In the genomic region with DNA sequence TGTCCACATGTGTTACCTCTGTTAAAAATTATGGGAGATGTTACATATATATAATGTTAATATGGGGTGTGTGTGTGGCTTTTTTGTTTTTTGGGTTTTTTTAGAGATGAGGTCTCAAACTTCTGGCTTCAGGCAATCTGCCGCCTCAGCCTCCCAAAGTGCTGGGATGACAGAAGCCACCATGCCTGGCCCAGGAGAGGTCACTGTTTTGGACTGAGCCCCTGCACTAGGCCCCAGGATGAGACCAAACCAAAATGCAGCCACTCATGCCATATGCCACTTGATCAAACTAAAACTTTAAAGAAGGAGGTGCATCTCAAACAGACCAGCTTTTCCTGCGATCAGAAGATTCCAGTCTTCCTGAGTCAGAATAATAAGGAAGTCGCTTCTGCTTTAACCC, we compare ENCODE assay signal across 20 cellular contexts.
"Had no signal": no experiment of that assay in that cellular context is flagged by ENCODE, and none has a peak within 500 bp of the region (broad histone marks: within the 10 kb centered on the region; RNA-seq: fewer than 3 reads in every experiment).

No MANE protein-coding gene starts in this region.

- H3K36me3 ChIP-seq: uterus had no signal

- DNase-seq: activated B cell treated with CpG ODN at 0.5 μM for 24 hours; activated CD4-positive, alpha-beta T cell treated with anti-CD3 and anti-CD28 coated beads, Interleukin-2, amount 10 ng/mL, durations not matched to agents 7 days and 5 days; activated gamma-delta T cell treated with Interleukin-2 at 50 U/mL for 16 hours; activated naive CD8-positive, alpha-beta T cell treated with anti-CD3 and anti-CD28 coated beads, Interleukin-2, amount 10 ng/mL, durations not matched to agents 7 days and 5 days; activated T-cell treated with anti-CD3 and anti-CD28 coated beads, Interleukin-2, amount 50 U/mL, for 48 hours; colonic mucosa; effector CD4-positive, alpha-beta T cell; kidney glomerular epithelial cell; lower lobe of right lung; midbrain; naive B cell; occipital lobe; stimulated activated CD4-positive, alpha-beta T cell treated with anti-CD3 and anti-CD28 coated beads, Interleukin-4, amount 100 ng/mL, for 1 hour; stimulated activated naive CD8-positive, alpha-beta T cell treated with anti-CD3 and anti-CD28 coated beads, Interleukin-15, amount 100 ng/mL, for 72 hours; uterus had no signal

- H3K27ac ChIP-seq: ascending aorta, gastroesophageal sphincter, lower lobe of right lung, testis, uterus had no signal

- H3K27me3 ChIP-seq: ascending aorta, colonic mucosa, gastroesophageal sphincter, hepatocyte, testis, uterus had no signal

- ATAC-seq: gastroesophageal sphincter; lower lobe of right lung; SK-N-SH treated with all-trans-retinoic acid at 6 μM for 48 hours; stimulated activated naive CD8-positive, alpha-beta T cell treated with anti-CD3 and anti-CD28 coated beads, Interleukin-15, amount 100 ng/mL, for 72 hours had no signal

- H3K27me3 Mint-ChIP-seq: activated B cell treated with CpG ODN at 0.5 μM for 24 hours; activated CD4-positive, alpha-beta T cell treated with anti-CD3 and anti-CD28 coated beads, Interleukin-2, amount 10 ng/mL, durations not matched to agents 7 days and 5 days; activated naive CD8-positive, alpha-beta T cell treated with anti-CD3 and anti-CD28 coated beads, Interleukin-2, amount 10 ng/mL, durations not matched to agents 7 days and 5 days; naive B cell; stimulated activated naive CD8-positive, alpha-beta T cell treated with anti-CD3 and anti-CD28 coated beads, Interleukin-15, amount 100 ng/mL, for 72 hours had no signal

- H3K27ac Mint-ChIP-seq: activated B cell treated with CpG ODN at 0.5 μM for 24 hours; activated CD4-positive, alpha-beta T cell treated with anti-CD3 and anti-CD28 coated beads, Interleukin-2, amount 10 ng/mL, durations not matched to agents 7 days and 5 days; activated naive CD8-positive, alpha-beta T cell treated with anti-CD3 and anti-CD28 coated beads, Interleukin-2, amount 10 ng/mL, durations not matched to agents 7 days and 5 days; stimulated activated naive CD8-positive, alpha-beta T cell treated with anti-CD3 and anti-CD28 coated beads, Interleukin-15, amount 100 ng/mL, for 72 hours had no signal

- H3K4me3 ChIP-seq: ascending aorta, colonic mucosa, gastroesophageal sphincter, hepatocyte, testis, uterus had no signal

- H3K9me3 ChIP-seq: ascending aorta, colonic mucosa, gastroesophageal sphincter, lower lobe of right lung, testis, uterus had no signal
